In genomic region chr7:106486331-106486730, GRCh38 we compare ENCODE assay signal across 11 cellular contexts.
A peak's percentile ranks its signal among the peaks of the same experiment; 100 is the strongest.
DNase-seq lines count a peak whose midpoint lies in the region; ATAC-seq and TF ChIP-seq lines count a peak whose summit lies in the region.
"Had no signal": no experiment of that assay in that cellular context is flagged by ENCODE, and none has a peak within 500 bp of the region (broad histone marks: within the 10 kb centered on the region; RNA-seq: fewer than 3 reads in every experiment).

No MANE protein-coding gene starts in this region.

- no peak overlapping the region for H3K4me2 ChIP-seq in Karpas-422 (ENCODE audit: low read depth, low read length, poor library complexity, severe bottlenecking)

- no TSS peak for BruUV-seq in Caco-2 (replicated peaks; lab: Mats Ljungman, UMichigan)

- peak overlapping the region in 5 of 8 donors; percentile 11 to 61 (median 52) for H3K27ac ChIP-seq in spleen
- no peak overlapping the region for H3K27ac ChIP-seq in Karpas-422 (ENCODE audit: low read length)

- H3K4me1 Mint-ChIP-seq in activated T-helper 17 cell treated with anti-CD3 and anti-CD28 coated beads, Interleukin-2, amount 50 U/mL, for 72 hours, result peaks cover 14% of the 10 kb centered on the region
- H3K4me1 Mint-ChIP-seq in Caco-2 (ENCODE audit: low read depth, unreplicated experiment), result no peaks in the 10 kb centered on the region

- WGBS in spleen, 5 donors, result 69 to 82% (median 79%) methylated on average over 3 of the region's 3 CpGs
- WGBS in lower leg skin, 2 donors, result 70% methylated on average over 3 of the region's 3 CpGs

- H4K20me1 ChIP-seq in Karpas-422 (ENCODE audit: insufficient read depth, low read depth, low read length), result no peaks in the 10 kb centered on the region

- H3K27ac Mint-ChIP-seq in activated T-helper 17 cell treated with anti-CD3 and anti-CD28 coated beads, Interleukin-2, amount 50 U/mL, for 72 hours, result peak overlapping the region; percentile 44
- no peak overlapping the region for H3K27ac Mint-ChIP-seq in Caco-2 (ENCODE audit: unreplicated experiment)

- POLR2A ChIA-PET in Caco-2 (lab: Charles Lee), result no interaction called here

- H3K4me3 ChIP-seq in spleen, result no peak overlapping the region
- H3K4me3 ChIP-seq in Karpas-422 (ENCODE audit: low read length), result no peak overlapping the region
- H3K4me3 ChIP-seq in lower leg skin (ENCODE audit: low read depth, poor library complexity, severe bottlenecking), result no peak overlapping the region
- H3K4me3 ChIP-seq in Caco-2 (ENCODE audit: low read depth, low read length), result no peak overlapping the region

- TF ChIP-seq CTCF in spleen (IDR thresholded peaks at IDR 0.05 in 8 of 11, conservative IDR thresholded peaks at IDR 0.05 in 3 of 11), result no peak
- TF ChIP-seq CTCF in lower leg skin (IDR thresholded peaks at IDR 0.05), result no peak
- no peak for TF ChIP-seq CTCF in Caco-2 (IDR thresholded peaks at IDR 0.05; ENCODE audit: insufficient read depth in 1 of 2, low read depth in 1 of 2, low read length in 1 of 2, severe bottlenecking in 1 of 2, unreplicated experiment in 1 of 2)

- DNase-seq in HCEC 1CT (peak; percentile 92), glomerular visceral epithelial cell (ENCODE audit: extremely low spot score) (peak; percentile 89), spleen (no peak), Karpas-422 (no peak), lower leg skin (ENCODE audit: low spot score in 2 of 2) (no peak), Caco-2 (no peak), NCI-H1105 treated with DMSO at 0.1 percent for 48 hours (lab: John Stamatoyannopoulos, UW) (no peak)
- DNase-seq: activated T-cell treated with anti-CD3 and anti-CD28 coated beads for 4 hours; NCI-H187 treated with DMSO at 0.1 percent for 48 hours; stimulated activated naive CD8-positive, alpha-beta T cell treated with anti-CD3 and anti-CD28 coated beads, Interleukin-15, Interleukin-2, amounts not matched to agents 100 U/mL and 50 U/mL, for 24 hours had no signal

- H3K36me3 Mint-ChIP-seq in activated T-helper 17 cell treated with anti-CD3 and anti-CD28 coated beads, Interleukin-2, amount 50 U/mL, for 72 hours (ENCODE audit: low read depth), result no peaks in the 10 kb centered on the region
- no peaks in the 10 kb centered on the region for H3K36me3 Mint-ChIP-seq in Caco-2 (ENCODE audit: insufficient read depth, unreplicated experiment)

- H3K9me3 Mint-ChIP-seq in activated T-helper 17 cell treated with anti-CD3 and anti-CD28 coated beads, Interleukin-2, amount 50 U/mL, for 72 hours, result no peaks in the 10 kb centered on the region
- no peaks in the 10 kb centered on the region for H3K9me3 Mint-ChIP-seq in Caco-2 (ENCODE audit: unreplicated experiment)

- H3K9me2 ChIP-seq in Karpas-422 (replicated peaks; ENCODE audit: insufficient read depth, low read length), result no peaks in the 10 kb centered on the region

- H3K4me1 ChIP-seq in spleen (peaks cover 0 to 4% (median 0%) of the 10 kb centered on the region in 6 donors), Karpas-422 (ENCODE audit: low read length) (no peaks in the 10 kb centered on the region), Caco-2 (no peaks in the 10 kb centered on the region)

- ATAC-seq in activated T-helper 17 cell treated with anti-CD3 and anti-CD28 coated beads, Interleukin-2, amount 50 U/mL, for 72 hours (replicated peaks), result no peak
- ATAC-seq: stimulated activated naive CD8-positive, alpha-beta T cell treated with anti-CD3 and anti-CD28 coated beads, Interleukin-15, Interleukin-2, amounts not matched to agents 100 U/mL and 50 U/mL, for 24 hours had no signal

- no peak overlapping the region for H3K9ac ChIP-seq in Karpas-422 (ENCODE audit: low read length)

- intact Hi-C loops in spleen (cut with DNase I; ENCODE audit: low total_unique reads), result no loop called here
- intact Hi-C loops in lower leg skin (cut with DNase I; ENCODE audit: low total_unique reads), result no loop called here
- intact Hi-C loops in Caco-2 (cut with micrococcal nuclease; ENCODE audit: unreplicated experiment), result no loop called here

- peaks cover 3% of the 10 kb centered on the region for H3K27me3 Mint-ChIP-seq in activated T-helper 17 cell treated with anti-CD3 and anti-CD28 coated beads, Interleukin-2, amount 50 U/mL, for 72 hours
- H3K27me3 Mint-ChIP-seq in Caco-2 (ENCODE audit: insufficient read depth, unreplicated experiment), result no peaks in the 10 kb centered on the region

- H3K9me3 ChIP-seq in spleen (no peaks in the 10 kb centered on the region), Karpas-422 (ENCODE audit: low read length) (no peaks in the 10 kb centered on the region), Caco-2 (no peaks in the 10 kb centered on the region)

- TF ChIP-seq POLR2A in spleen (IDR thresholded peaks at IDR 0.05), result no peak
- no peak for TF ChIP-seq POLR2A in lower leg skin (IDR thresholded peaks at IDR 0.05)

- CTCF ChIA-PET in Caco-2 (lab: Charles Lee), result no interaction called here

- H3K36me3 ChIP-seq in spleen, result no peaks in the 10 kb centered on the region
- no peaks in the 10 kb centered on the region for H3K36me3 ChIP-seq in Karpas-422 (ENCODE audit: insufficient read depth, low read length)
- H3K36me3 ChIP-seq in Caco-2 (ENCODE audit: control insufficient read depth, insufficient read depth, low read length), result no peaks in the 10 kb centered on the region

- H2AFZ ChIP-seq in Karpas-422 (ENCODE audit: low read length), result no peak overlapping the region

- H3K79me2 ChIP-seq in Karpas-422 (ENCODE audit: low read length), result no peaks in the 10 kb centered on the region

- peak overlapping the region; percentile 56 for H3K4me3 Mint-ChIP-seq in activated T-helper 17 cell treated with anti-CD3 and anti-CD28 coated beads, Interleukin-2, amount 50 U/mL, for 72 hours
- H3K4me3 Mint-ChIP-seq in Caco-2 (ENCODE audit: unreplicated experiment), result no peak overlapping the region

- H3K27me3 ChIP-seq in spleen (replicated peaks in 1 of 7) (peaks cover 0 to 11% (median 0%) of the 10 kb centered on the region in 7 donors), Karpas-422 (ENCODE audit: low read length) (no peaks in the 10 kb centered on the region), Caco-2 (replicated peaks; ENCODE audit: control insufficient read depth, insufficient read depth, low read length) (no peaks in the 10 kb centered on the region)

Comparison
In these comparisons a context has a peak if more than half of its experiments do, and no peak if none do; other contexts are left out.
1. DNase-seq: peak in HCEC 1CT (single experiment) and glomerular visceral epithelial cell (single experiment); none in spleen (single experiment), Karpas-422 (single experiment), lower leg skin (0 of 2), Caco-2 (0 of 2) and NCI-H1105 treated with DMSO at 0.1 percent for 48 hours (single experiment).